ENCODE assay signal across 17 cellular contexts in genomic region chr4:98484031-98484430, GRCh38.
DNase-seq lines count a peak whose midpoint lies in the region; ATAC-seq, FAIRE-seq and TF ChIP-seq lines count a peak whose summit lies in the region.
"Had no signal": no experiment of that assay in that cellular context is flagged by ENCODE, and none has a peak within 500 bp of the region (broad histone marks: within the 10 kb centered on the region; RNA-seq: fewer than 3 reads in every experiment).

No MANE protein-coding gene starts in this region.

- H3K27ac ChIP-seq in astrocyte (ENCODE audit: low read depth, low read length) (peak overlapping the region; percentile 94), left lung (no peak overlapping the region)
- H3K27ac ChIP-seq: lower lobe of right lung, thyroid gland, VCaP had no signal

- H3K36me3 Mint-ChIP-seq in activated CD4-positive, alpha-beta memory T cell treated with anti-CD3 and anti-CD28 coated beads for 36 hours, result peaks cover 10% of the 10 kb centered on the region
- peaks cover 16% of the 10 kb centered on the region for H3K36me3 Mint-ChIP-seq in activated CD4-positive, alpha-beta memory T cell treated with anti-CD3 and anti-CD28 coated beads, Interleukin-2, amount 10 ng/mL, durations not matched to agents 7 days and 5 days (ENCODE audit: low read depth)
- peaks cover 17% of the 10 kb centered on the region for H3K36me3 Mint-ChIP-seq in astrocyte (ENCODE audit: low read depth, unreplicated experiment)
- peaks cover 48% of the 10 kb centered on the region for H3K36me3 Mint-ChIP-seq in nephron progenitor cell (ENCODE audit: low read depth)

- peak overlapping the region; percentile 79 for H3K4me2 ChIP-seq in astrocyte (ENCODE audit: low read length)

- CTCF ChIA-PET in activated CD4-positive, alpha-beta memory T cell treated with anti-CD3 and anti-CD28 coated beads for 36 hours (lab: Charles Lee), result interaction anchor here (2.2 to 4.3 kb wide), 3 partner anchors 16 to 511 kb away, joined by 8 to 21 read pairs (median 8); partner anchors contain the start of gene METAP1
- CTCF ChIA-PET in activated CD4-positive, alpha-beta memory T cell treated with anti-CD3 and anti-CD28 coated beads, Interleukin-2, amount 10 ng/mL, durations not matched to agents 7 days and 5 days (lab: Charles Lee), result no interaction called here

- no peak overlapping the region for H2AFZ ChIP-seq in astrocyte (ENCODE audit: low read depth, low read length)

- H3K9me3 Mint-ChIP-seq in activated CD4-positive, alpha-beta memory T cell treated with anti-CD3 and anti-CD28 coated beads for 36 hours, result no peaks in the 10 kb centered on the region
- no peaks in the 10 kb centered on the region for H3K9me3 Mint-ChIP-seq in activated CD4-positive, alpha-beta memory T cell treated with anti-CD3 and anti-CD28 coated beads, Interleukin-2, amount 10 ng/mL, durations not matched to agents 7 days and 5 days
- H3K9me3 Mint-ChIP-seq in astrocyte (ENCODE audit: unreplicated experiment), result peaks cover 3% of the 10 kb centered on the region
- H3K9me3 Mint-ChIP-seq in nephron progenitor cell, result peaks cover under 1% of the 10 kb centered on the region
- H3K9me3 Mint-ChIP-seq: dendritic cell treated with granulocyte-macrophage colony-stimulating factor and Interleukin-4, amounts not matched to agents 40 ng/mL and 50 ng/mL, for 4 days had no signal

- H3K9me3 ChIP-seq in astrocyte (ENCODE audit: insufficient read depth, low read depth, low read length), result no peaks in the 10 kb centered on the region
- H3K9me3 ChIP-seq in left lung, result no peaks in the 10 kb centered on the region
- H3K9me3 ChIP-seq: HAP-1, lower lobe of right lung, thyroid gland had no signal

- POLR2A ChIA-PET in activated CD4-positive, alpha-beta memory T cell treated with anti-CD3 and anti-CD28 coated beads for 36 hours (lab: Charles Lee), result interaction anchor here (1.8 kb wide), 1 partner anchor 204 kb away, joined by 5 read pairs; no protein-coding TSS in a partner anchor
- POLR2A ChIA-PET in activated CD4-positive, alpha-beta memory T cell treated with anti-CD3 and anti-CD28 coated beads, Interleukin-2, amount 10 ng/mL, durations not matched to agents 7 days and 5 days (lab: Charles Lee), result interaction anchor here (1.3 kb wide), 1 partner anchor 445 kb away, joined by 3 read pairs; the partner anchor contains the start of gene EIF4E

- H3K79me2 ChIP-seq in astrocyte (ENCODE audit: insufficient read depth, low read length), result peaks cover 65% of the 10 kb centered on the region

- H3K4me3 ChIP-seq in astrocyte (ENCODE audit: insufficient read depth, low read depth, low read length) (no peak overlapping the region), left lung (no peak overlapping the region)
- H3K4me3 ChIP-seq: HAP-1, lower lobe of right lung, thyroid gland had no signal

- FAIRE-seq in astrocyte (lab: Jason Lieb, UNC), result peak; percentile 50
- FAIRE-seq: G401.6, GM12892 had no signal

- ATAC-seq in left lung, result no peak
- ATAC-seq: lower lobe of right lung had no signal

- H3K4me1 ChIP-seq in astrocyte (ENCODE audit: insufficient read depth, low read length), result peaks cover 36% of the 10 kb centered on the region
- H3K4me1 ChIP-seq in left lung, result no peaks in the 10 kb centered on the region
- H3K4me1 ChIP-seq: HAP-1, lower lobe of right lung had no signal

- H3K4me1 Mint-ChIP-seq in activated CD4-positive, alpha-beta memory T cell treated with anti-CD3 and anti-CD28 coated beads for 36 hours (ENCODE audit: low read depth), result peaks cover 79% of the 10 kb centered on the region
- peaks cover 70% of the 10 kb centered on the region for H3K4me1 Mint-ChIP-seq in activated CD4-positive, alpha-beta memory T cell treated with anti-CD3 and anti-CD28 coated beads, Interleukin-2, amount 10 ng/mL, durations not matched to agents 7 days and 5 days
- H3K4me1 Mint-ChIP-seq in astrocyte (ENCODE audit: low read depth, unreplicated experiment), result peaks cover 43% of the 10 kb centered on the region
- peaks cover 41% of the 10 kb centered on the region for H3K4me1 Mint-ChIP-seq in nephron progenitor cell

- H3K27me3 ChIP-seq in astrocyte (ENCODE audit: insufficient read depth, low read length) (no peaks in the 10 kb centered on the region), left lung (no peaks in the 10 kb centered on the region)
- H3K27me3 ChIP-seq: thyroid gland had no signal

- no peaks in the 10 kb centered on the region for H4K20me1 ChIP-seq in astrocyte (ENCODE audit: insufficient read depth, low read length)

- H3K9ac ChIP-seq in astrocyte (ENCODE audit: low read length), result peak overlapping the region; percentile 70

- peak overlapping the region; percentile 2 for H3K4me3 Mint-ChIP-seq in activated CD4-positive, alpha-beta memory T cell treated with anti-CD3 and anti-CD28 coated beads for 36 hours
- H3K4me3 Mint-ChIP-seq in activated CD4-positive, alpha-beta memory T cell treated with anti-CD3 and anti-CD28 coated beads, Interleukin-2, amount 10 ng/mL, durations not matched to agents 7 days and 5 days, result no peak overlapping the region
- no peak overlapping the region for H3K4me3 Mint-ChIP-seq in astrocyte (ENCODE audit: unreplicated experiment)
- no peak overlapping the region for H3K4me3 Mint-ChIP-seq in nephron progenitor cell
- H3K4me3 Mint-ChIP-seq: dendritic cell treated with granulocyte-macrophage colony-stimulating factor and Interleukin-4, amounts not matched to agents 40 ng/mL and 50 ng/mL, for 4 days had no signal

- H3K27me3 Mint-ChIP-seq in activated CD4-positive, alpha-beta memory T cell treated with anti-CD3 and anti-CD28 coated beads for 36 hours, result no peaks in the 10 kb centered on the region
- H3K27me3 Mint-ChIP-seq in activated CD4-positive, alpha-beta memory T cell treated with anti-CD3 and anti-CD28 coated beads, Interleukin-2, amount 10 ng/mL, durations not matched to agents 7 days and 5 days, result no peaks in the 10 kb centered on the region
- no peaks in the 10 kb centered on the region for H3K27me3 Mint-ChIP-seq in astrocyte (ENCODE audit: low read depth, unreplicated experiment)
- peaks cover 3% of the 10 kb centered on the region for H3K27me3 Mint-ChIP-seq in nephron progenitor cell (ENCODE audit: low read depth, poor library complexity)
- H3K27me3 Mint-ChIP-seq: dendritic cell treated with granulocyte-macrophage colony-stimulating factor and Interleukin-4, amounts not matched to agents 40 ng/mL and 50 ng/mL, for 4 days had no signal

- H3K36me3 ChIP-seq in astrocyte (ENCODE audit: insufficient read depth, low read length), result no peaks in the 10 kb centered on the region
- no peaks in the 10 kb centered on the region for H3K36me3 ChIP-seq in left lung
- H3K36me3 ChIP-seq: HAP-1, lower lobe of right lung, thyroid gland had no signal

- intact Hi-C loops in activated CD4-positive, alpha-beta memory T cell treated with anti-CD3 and anti-CD28 coated beads for 36 hours (cut with micrococcal nuclease), result loop anchor here (5.0 to 10.0 kb wide), 2 partner anchors 308 to 1361 kb away; no protein-coding TSS in a partner anchor
- intact Hi-C loops in left lung (cut with DNase I), result no loop called here

- no peak for TF ChIP-seq CTCF in astrocyte (IDR thresholded peaks at IDR 0.05; ENCODE audit: insufficient read depth, low read depth, low read length)
- TF ChIP-seq CTCF in nephron progenitor cell (IDR thresholded peaks at IDR 0.05), result no peak
- TF ChIP-seq CTCF in left lung (IDR thresholded peaks at IDR 0.05), result no peak

- peak overlapping the region; percentile 96 for H3K27ac Mint-ChIP-seq in activated CD4-positive, alpha-beta memory T cell treated with anti-CD3 and anti-CD28 coated beads for 36 hours
- H3K27ac Mint-ChIP-seq in activated CD4-positive, alpha-beta memory T cell treated with anti-CD3 and anti-CD28 coated beads, Interleukin-2, amount 10 ng/mL, durations not matched to agents 7 days and 5 days, result no peak overlapping the region
- H3K27ac Mint-ChIP-seq in astrocyte (ENCODE audit: unreplicated experiment), result no peak overlapping the region
- H3K27ac Mint-ChIP-seq in nephron progenitor cell, result peak overlapping the region; percentile 14
- H3K27ac Mint-ChIP-seq: dendritic cell treated with granulocyte-macrophage colony-stimulating factor and Interleukin-4, amounts not matched to agents 40 ng/mL and 50 ng/mL, for 4 days had no signal

- DNase-seq in activated CD4-positive, alpha-beta memory T cell treated with anti-CD3 and anti-CD28 coated beads for 36 hours, result no peak
- no peak for DNase-seq in activated CD4-positive, alpha-beta memory T cell treated with anti-CD3 and anti-CD28 coated beads, Interleukin-2, amount 10 ng/mL, durations not matched to agents 7 days and 5 days
- peak; percentile 58 for DNase-seq in HT1080 (ENCODE audit: low read depth)
- peak; percentile 66 for DNase-seq in astrocyte (ENCODE audit: low read depth)
- no peak for DNase-seq in nephron progenitor cell
- no peak for DNase-seq in NCI-H146 (lab: John Stamatoyannopoulos, UW)
- DNase-seq in NCI-H1694 treated with DMSO at 0.1 percent for 48 hours (lab: John Stamatoyannopoulos, UW), result no peak
- no peak for DNase-seq in left lung
- DNase-seq: aorta, lower lobe of right lung, NCI-H1436, thyroid gland had no signal

Comparison
In these comparisons a context has a peak if more than half of its experiments do, and no peak if none do; other contexts are left out.
1. H3K27ac Mint-ChIP-seq: peak in activated CD4-positive, alpha-beta memory T cell treated with anti-CD3 and anti-CD28 coated beads for 36 hours (single experiment) and nephron progenitor cell (single experiment); none in activated CD4-positive, alpha-beta memory T cell treated with anti-CD3 and anti-CD28 coated beads, Interleukin-2, amount 10 ng/mL, durations not matched to agents 7 days and 5 days (single experiment) and astrocyte (single experiment).
2. DNase-seq: peak in HT1080 (single experiment) and astrocyte (single experiment); none in activated CD4-positive, alpha-beta memory T cell treated with anti-CD3 and anti-CD28 coated beads for 36 hours (single experiment), activated CD4-positive, alpha-beta memory T cell treated with anti-CD3 and anti-CD28 coated beads, Interleukin-2, amount 10 ng/mL, durations not matched to agents 7 days and 5 days (single experiment), nephron progenitor cell (single experiment), NCI-H146 (single experiment), NCI-H1694 treated with DMSO at 0.1 percent for 48 hours (single experiment) and left lung (0 of 2).